21 cellular contexts compared by ENCODE assay signal in genomic region chr3:5563537-5564277, GRCh38.
"Had no signal": no experiment of that assay in that cellular context is flagged by ENCODE, and none has a peak within 500 bp of the region (broad histone marks: within the 10 kb centered on the region; RNA-seq: fewer than 3 reads in every experiment).

No MANE protein-coding gene starts in this region.

- H3K4me3 Mint-ChIP-seq: activated CD4-positive, alpha-beta T cell treated with anti-CD3 and anti-CD28 coated beads, Interleukin-2, amount 10 ng/mL, durations not matched to agents 7 days and 5 days; activated naive CD4-positive, alpha-beta T cell treated with anti-CD3 and anti-CD28 coated beads for 36 hours; activated naive CD8-positive, alpha-beta T cell treated with anti-CD3 and anti-CD28 coated beads, Interleukin-2, amount 10 ng/mL, durations not matched to agents 7 days and 5 days; activated T-cell treated with anti-CD3 and anti-CD28 coated beads, Interleukin-2, amount 50 U/mL, for 24 hours; effector memory CD8-positive, alpha-beta T cell; memory B cell; natural killer cell treated with Interleukin-12 subunit alpha and Interleukin-12 subunit beta and Interleukin-15 and Interleukin-18, amount 100 ng/mL, for 72 hours; stimulated activated naive B cell treated with anti-CD40 and anti-IgM and Interleukin-4, amounts not matched to agents 10 μg/mL and 1 μg/mL and 100 μg/mL, for 72 hours; T-helper 17 cell had no signal

- H3K4me1 Mint-ChIP-seq: activated CD4-positive, alpha-beta T cell treated with anti-CD3 and anti-CD28 coated beads, Interleukin-2, amount 10 ng/mL, durations not matched to agents 7 days and 5 days; activated naive CD8-positive, alpha-beta T cell treated with anti-CD3 and anti-CD28 coated beads, Interleukin-2, amount 10 ng/mL, durations not matched to agents 7 days and 5 days; memory B cell; stimulated activated naive B cell treated with anti-CD40 and anti-IgM and Interleukin-4, amounts not matched to agents 10 μg/mL and 1 μg/mL and 100 μg/mL, for 72 hours; T-helper 17 cell had no signal

- H3K36me3 Mint-ChIP-seq: activated naive CD8-positive, alpha-beta T cell treated with anti-CD3 and anti-CD28 coated beads, Interleukin-2, amount 10 ng/mL, durations not matched to agents 7 days and 5 days; memory B cell; natural killer cell treated with Interleukin-12 subunit alpha and Interleukin-12 subunit beta and Interleukin-15 and Interleukin-18, amount 100 ng/mL, for 72 hours; stimulated activated naive B cell treated with anti-CD40 and anti-IgM and Interleukin-4, amounts not matched to agents 10 μg/mL and 1 μg/mL and 100 μg/mL, for 72 hours had no signal

- H3K27ac ChIP-seq: colonic mucosa, dorsolateral prefrontal cortex, gastroesophageal sphincter, ovary, prostate gland, thoracic aorta, upper lobe of right lung had no signal

- H3K4me3 ChIP-seq: colonic mucosa, dorsolateral prefrontal cortex, gastroesophageal sphincter, ovary, prostate gland, thoracic aorta, upper lobe of right lung had no signal

- H3K9me3 Mint-ChIP-seq: activated naive CD4-positive, alpha-beta T cell treated with anti-CD3 and anti-CD28 coated beads for 36 hours; activated naive CD8-positive, alpha-beta T cell treated with anti-CD3 and anti-CD28 coated beads, Interleukin-2, amount 10 ng/mL, durations not matched to agents 7 days and 5 days; activated T-cell treated with anti-CD3 and anti-CD28 coated beads, Interleukin-2, amount 50 U/mL, for 24 hours had no signal

- H3K27ac Mint-ChIP-seq: activated CD4-positive, alpha-beta T cell treated with anti-CD3 and anti-CD28 coated beads, Interleukin-2, amount 10 ng/mL, durations not matched to agents 7 days and 5 days; activated naive CD4-positive, alpha-beta T cell treated with anti-CD3 and anti-CD28 coated beads for 36 hours; activated naive CD8-positive, alpha-beta T cell treated with anti-CD3 and anti-CD28 coated beads, Interleukin-2, amount 10 ng/mL, durations not matched to agents 7 days and 5 days; activated T-cell treated with anti-CD3 and anti-CD28 coated beads, Interleukin-2, amount 50 U/mL, for 24 hours; effector memory CD8-positive, alpha-beta T cell; memory B cell; natural killer cell treated with Interleukin-12 subunit alpha and Interleukin-12 subunit beta and Interleukin-15 and Interleukin-18, amount 100 ng/mL, for 72 hours; T-helper 17 cell had no signal

- DNase-seq: activated CD4-positive, alpha-beta T cell treated with anti-CD3 and anti-CD28 coated beads, Interleukin-2, amount 10 ng/mL, durations not matched to agents 7 days and 5 days; activated naive CD4-positive, alpha-beta T cell treated with anti-CD3 and anti-CD28 coated beads for 36 hours; activated naive CD8-positive, alpha-beta T cell treated with anti-CD3 and anti-CD28 coated beads, Interleukin-2, amount 10 ng/mL, durations not matched to agents 7 days and 5 days; activated T-cell treated with anti-CD3 and anti-CD28 coated beads, Interleukin-2, amount 50 U/mL, for 24 hours; amniotic stem cell; colonic mucosa; dorsolateral prefrontal cortex; effector memory CD8-positive, alpha-beta T cell; head of caudate nucleus; hypothalamus; ovary; stimulated activated CD4-positive, alpha-beta T cell treated with anti-CD3 and anti-CD28 coated beads, Interleukin-2, amount 100 ng/mL, for 48 hours; stimulated activated CD8-positive, alpha-beta memory T cell treated with anti-CD3 and anti-CD28 coated beads, Interleukin-4, amount 100 ng/mL, for 48 hours; stimulated activated naive B cell treated with anti-CD40 and anti-IgM and Interleukin-4, amounts not matched to agents 10 μg/mL and 1 μg/mL and 100 μg/mL, for 72 hours; T-helper 17 cell; upper lobe of right lung had no signal

- ATAC-seq: effector memory CD8-positive, alpha-beta T cell; gastroesophageal sphincter; natural killer cell treated with Interleukin-12 subunit alpha and Interleukin-12 subunit beta and Interleukin-15 and Interleukin-18, amount 100 ng/mL, for 72 hours; stimulated activated naive B cell treated with anti-CD40 and anti-IgM and Interleukin-4, amounts not matched to agents 10 μg/mL and 1 μg/mL and 100 μg/mL, for 72 hours; T-helper 17 cell; upper lobe of right lung had no signal

- H3K27me3 Mint-ChIP-seq: activated CD4-positive, alpha-beta T cell treated with anti-CD3 and anti-CD28 coated beads, Interleukin-2, amount 10 ng/mL, durations not matched to agents 7 days and 5 days; activated naive CD8-positive, alpha-beta T cell treated with anti-CD3 and anti-CD28 coated beads, Interleukin-2, amount 10 ng/mL, durations not matched to agents 7 days and 5 days; effector memory CD8-positive, alpha-beta T cell; T-helper 17 cell had no signal
